In the genomic region with DNA sequence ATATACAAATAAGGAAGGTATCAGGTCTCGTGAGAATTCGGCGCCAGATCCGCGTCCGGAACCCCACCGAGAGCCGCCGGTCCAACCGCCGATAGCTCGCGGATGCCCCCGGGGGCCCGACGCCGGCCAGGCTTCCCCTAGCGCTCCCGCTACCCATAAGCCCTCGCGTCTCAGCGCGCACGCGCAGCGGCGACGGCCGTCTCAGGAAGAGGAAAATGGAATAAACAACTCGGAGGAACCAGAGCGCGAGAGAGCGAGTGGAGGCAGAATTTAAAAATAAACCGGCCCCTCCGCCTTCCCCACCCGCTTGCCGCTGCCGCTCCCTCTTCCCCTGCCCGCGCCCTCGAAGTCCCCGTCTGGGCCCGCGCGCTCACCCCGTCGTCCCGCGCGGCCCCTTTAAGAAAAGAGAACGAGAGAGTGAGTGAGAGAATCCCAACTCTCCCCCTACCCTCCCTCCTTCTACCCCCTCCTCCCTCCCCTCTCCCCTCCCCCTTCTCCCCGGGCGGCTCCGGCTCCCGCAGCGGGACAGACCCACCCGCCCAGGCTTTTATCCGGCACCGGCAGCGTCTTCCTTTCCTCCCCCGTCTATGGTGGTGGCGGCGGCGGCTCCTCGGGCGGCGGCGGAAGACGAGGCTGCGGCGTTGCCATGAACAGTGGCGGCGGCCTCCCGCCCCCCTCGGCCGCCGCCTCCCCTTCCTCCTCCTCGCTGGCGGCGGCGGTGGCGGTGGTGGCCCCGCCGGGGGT, we compare ENCODE assay signal across 1 cellular context.
A peak's percentile ranks its signal among the peaks of the same experiment; 100 is the strongest.
TF ChIP-seq lines count a peak whose summit lies in the region.

TSS of gene PAN3 (plus strand) at position 534 of the 744 bp plus-strand sequence. CDS start at position 647, 113 bp downstream.

TF ChIP-seq in HepG2, 621 proteins besides CTCF, POLR2A, EP300 and RAD21 (continued from another document and continues in another):
- TF ChIP-seq HBP1 (CRISPR knock-in tag; IDR thresholded peaks at IDR 0.05; ENCODE audit: low read depth) = no peak
- TF ChIP-seq ZNF577 (CRISPR knock-in tag; IDR thresholded peaks at IDR 0.05; ENCODE audit: borderline replicate concordance, low read depth) = no peak
- TF ChIP-seq TBL1XR1 (IDR thresholded peaks at IDR 0.05; ENCODE audit: borderline replicate concordance, low read length, partially characterized antibody) = peak; percentile 29
- TF ChIP-seq ZNF441 (CRISPR knock-in tag; IDR thresholded peaks at IDR 0.05; ENCODE audit: borderline replicate concordance) = no peak
- TF ChIP-seq HMG20B (CRISPR knock-in tag; conservative IDR thresholded peaks at IDR 0.05) = no peak
- peak; percentile 90 for TF ChIP-seq ZNF143 (CRISPR knock-in tag; IDR thresholded peaks at IDR 0.05)
- TF ChIP-seq ZBTB39 (CRISPR knock-in tag; IDR thresholded peaks at IDR 0.05) = no peak
- TF ChIP-seq POGZ (CRISPR knock-in tag; IDR thresholded peaks at IDR 0.05) = peak; percentile 60
- TF ChIP-seq KAT8 (CRISPR knock-in tag; IDR thresholded peaks at IDR 0.05) = peak; percentile 70
- TF ChIP-seq ETV6 (CRISPR knock-in tag; conservative IDR thresholded peaks at IDR 0.05) = no peak; the same call in 1 of the 2 replicates
- TF ChIP-seq, protein P1, sequence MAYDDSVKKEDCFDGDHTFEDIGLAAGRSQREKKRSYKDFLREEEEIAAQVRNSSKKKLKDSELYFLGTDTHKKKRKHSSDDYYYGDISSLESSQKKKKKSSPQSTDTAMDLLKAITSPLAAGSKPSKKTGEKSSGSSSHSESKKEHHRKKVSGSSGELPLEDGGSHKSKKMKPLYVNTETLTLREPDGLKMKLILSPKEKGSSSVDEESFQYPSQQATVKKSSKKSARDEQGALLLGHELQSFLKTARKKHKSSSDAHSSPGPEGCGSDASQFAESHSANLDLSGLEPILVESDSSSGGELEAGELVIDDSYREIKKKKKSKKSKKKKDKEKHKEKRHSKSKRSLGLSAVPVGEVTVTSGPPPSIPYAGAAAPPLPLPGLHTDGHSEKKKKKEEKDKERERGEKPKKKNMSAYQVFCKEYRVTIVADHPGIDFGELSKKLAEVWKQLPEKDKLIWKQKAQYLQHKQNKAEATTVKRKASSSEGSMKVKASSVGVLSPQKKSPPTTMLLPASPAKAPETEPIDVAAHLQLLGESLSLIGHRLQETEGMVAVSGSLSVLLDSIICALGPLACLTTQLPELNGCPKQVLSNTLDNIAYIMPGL (CRISPR knock-in tag; IDR thresholded peaks at IDR 0.05; ENCODE audit: borderline replicate concordance in 1 of 2, low read depth in 1 of 2) = peak; percentile 45 to 77; a peak in 2 of 4 replicates
- peak; percentile 63 for TF ChIP-seq DRAP1 (CRISPR knock-in tag; IDR thresholded peaks at IDR 0.05)
- TF ChIP-seq YY1 (IDR thresholded peaks at IDR 0.05; ENCODE audit: insufficient read depth, insufficient replicate concordance, low read depth, low read length) = peak; percentile 38
- TF ChIP-seq ZNF557 (CRISPR knock-in tag; IDR thresholded peaks at IDR 0.05) = no peak
- TF ChIP-seq ISX (CRISPR knock-in tag; conservative IDR thresholded peaks at IDR 0.05) = no peak
- TF ChIP-seq ELF4 (CRISPR knock-in tag; IDR thresholded peaks at IDR 0.05; ENCODE audit: borderline replicate concordance) = no peak
- 0 out of 2 replicates have a peak, but pooled peaks have one; percentile 51 for TF ChIP-seq PCBP1 (IDR thresholded peaks at IDR 0.05; ENCODE audit: borderline replicate concordance, low read depth, low read length)
- peak; percentile 68; the same call in 1 of the 2 replicates for TF ChIP-seq ZNF44 (CRISPR knock-in tag; IDR thresholded peaks at IDR 0.05)
- no peak for TF ChIP-seq RFXANK (CRISPR knock-in tag; IDR thresholded peaks at IDR 0.05)
- TF ChIP-seq, protein P2, sequence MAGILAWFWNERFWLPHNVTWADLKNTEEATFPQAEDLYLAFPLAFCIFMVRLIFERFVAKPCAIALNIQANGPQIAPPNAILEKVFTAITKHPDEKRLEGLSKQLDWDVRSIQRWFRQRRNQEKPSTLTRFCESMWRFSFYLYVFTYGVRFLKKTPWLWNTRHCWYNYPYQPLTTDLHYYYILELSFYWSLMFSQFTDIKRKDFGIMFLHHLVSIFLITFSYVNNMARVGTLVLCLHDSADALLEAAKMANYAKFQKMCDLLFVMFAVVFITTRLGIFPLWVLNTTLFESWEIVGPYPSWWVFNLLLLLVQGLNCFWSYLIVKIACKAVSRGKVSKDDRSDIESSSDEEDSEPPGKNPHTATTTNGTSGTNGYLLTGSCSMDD (CRISPR knock-in tag; IDR thresholded peaks at IDR 0.05) = no peak
- TF ChIP-seq ARNT2 (CRISPR knock-in tag; IDR thresholded peaks at IDR 0.05; ENCODE audit: low read depth) = no peak
- TF ChIP-seq MTA1 (CRISPR knock-in tag; IDR thresholded peaks at IDR 0.05; ENCODE audit: borderline replicate concordance) = no peak
- peak; percentile 51; the same call in 1 of the 2 replicates for TF ChIP-seq ZNF350 (CRISPR knock-in tag; IDR thresholded peaks at IDR 0.05; ENCODE audit: borderline replicate concordance, low read depth)
- no peak for TF ChIP-seq NFYC (CRISPR knock-in tag; IDR thresholded peaks at IDR 0.05)
- TF ChIP-seq MEF2D (CRISPR knock-in tag; IDR thresholded peaks at IDR 0.05) = 0 out of 2 replicates have a peak, but pooled peaks have one; percentile 46
- TF ChIP-seq ZNF431 (CRISPR knock-in tag; IDR thresholded peaks at IDR 0.05; ENCODE audit: borderline replicate concordance, low read depth) = no peak
- no peak for TF ChIP-seq MTF2 (CRISPR knock-in tag; IDR thresholded peaks at IDR 0.05; ENCODE audit: borderline replicate concordance)
- TF ChIP-seq ZNF549 (CRISPR knock-in tag; IDR thresholded peaks at IDR 0.05) = no peak
- no peak for TF ChIP-seq XRCC5 (optimal IDR thresholded peaks at IDR 0.05; ENCODE audit: low read length)
- peak; percentile 58; the same call in 1 of the 2 replicates for TF ChIP-seq ZFX (CRISPR knock-in tag; IDR thresholded peaks at IDR 0.05; ENCODE audit: low read depth)
- no peak for TF ChIP-seq ATF5 (CRISPR knock-in tag; IDR thresholded peaks at IDR 0.05; ENCODE audit: low read depth)
- no peak for TF ChIP-seq STAT5B (CRISPR knock-in tag; IDR thresholded peaks at IDR 0.05)
- no peak for TF ChIP-seq SETDB1 (CRISPR knock-in tag; IDR thresholded peaks at IDR 0.05; ENCODE audit: borderline replicate concordance)
- no peak for TF ChIP-seq ZNF33A (CRISPR knock-in tag; IDR thresholded peaks at IDR 0.05; ENCODE audit: borderline replicate concordance)
- TF ChIP-seq TBX2 (CRISPR knock-in tag; IDR thresholded peaks at IDR 0.05; ENCODE audit: borderline replicate concordance) = no peak
- peak; percentile 83 for TF ChIP-seq RBFOX2 (IDR thresholded peaks at IDR 0.05; ENCODE audit: low read depth, low read length)
- TF ChIP-seq, protein P3, sequence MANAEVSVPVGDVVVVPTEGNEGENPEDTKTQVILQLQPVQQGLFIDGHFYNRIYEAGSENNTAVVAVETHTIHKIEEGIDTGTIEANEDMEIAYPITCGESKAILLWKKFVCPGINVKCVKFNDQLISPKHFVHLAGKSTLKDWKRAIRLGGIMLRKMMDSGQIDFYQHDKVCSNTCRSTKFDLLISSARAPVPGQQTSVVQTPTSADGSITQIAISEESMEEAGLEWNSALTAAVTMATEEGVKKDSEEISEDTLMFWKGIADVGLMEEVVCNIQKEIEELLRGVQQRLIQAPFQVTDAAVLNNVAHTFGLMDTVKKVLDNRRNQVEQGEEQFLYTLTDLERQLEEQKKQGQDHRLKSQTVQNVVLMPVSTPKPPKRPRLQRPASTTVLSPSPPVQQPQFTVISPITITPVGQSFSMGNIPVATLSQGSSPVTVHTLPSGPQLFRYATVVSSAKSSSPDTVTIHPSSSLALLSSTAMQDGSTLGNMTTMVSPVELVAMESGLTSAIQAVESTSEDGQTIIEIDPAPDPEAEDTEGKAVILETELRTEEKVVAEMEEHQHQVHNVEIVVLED (CRISPR knock-in tag; IDR thresholded peaks at IDR 0.05; ENCODE audit: borderline replicate concordance) = peak; percentile 65; the same call in 1 of the 2 replicates
- TF ChIP-seq KDM5A (IDR thresholded peaks at IDR 0.05; ENCODE audit: borderline replicate concordance, low read length) = no peak; the same call in 1 of the 2 replicates
- peak; percentile 52; the same call in 1 of the 2 replicates for TF ChIP-seq MYC (CRISPR knock-in tag; IDR thresholded peaks at IDR 0.05; ENCODE audit: borderline replicate concordance)
- no peak for TF ChIP-seq ZNF20 (CRISPR knock-in tag; IDR thresholded peaks at IDR 0.05)
- TF ChIP-seq ATF7-NPFF (CRISPR knock-in tag; IDR thresholded peaks at IDR 0.05; ENCODE audit: low read depth) = peak; percentile 13; the same call in 1 of the 2 replicates
- no peak for TF ChIP-seq CREB1 (IDR thresholded peaks at IDR 0.05)
- TF ChIP-seq CREB1 (CRISPR knock-in tag; IDR thresholded peaks at IDR 0.05) = no peak
- no peak for TF ChIP-seq GTF2F1 (IDR thresholded peaks at IDR 0.05; ENCODE audit: low read length)
- no peak for TF ChIP-seq NBN (conservative IDR thresholded peaks at IDR 0.05)
- 0 out of 2 replicates have a peak, but pooled peaks have one; percentile 13 for TF ChIP-seq ISL2 (CRISPR knock-in tag; IDR thresholded peaks at IDR 0.05)
- 0 out of 2 replicates have a peak, but pooled peaks have one; percentile 13 for TF ChIP-seq MXD4 (CRISPR knock-in tag; IDR thresholded peaks at IDR 0.05)
- TF ChIP-seq, protein P4, sequence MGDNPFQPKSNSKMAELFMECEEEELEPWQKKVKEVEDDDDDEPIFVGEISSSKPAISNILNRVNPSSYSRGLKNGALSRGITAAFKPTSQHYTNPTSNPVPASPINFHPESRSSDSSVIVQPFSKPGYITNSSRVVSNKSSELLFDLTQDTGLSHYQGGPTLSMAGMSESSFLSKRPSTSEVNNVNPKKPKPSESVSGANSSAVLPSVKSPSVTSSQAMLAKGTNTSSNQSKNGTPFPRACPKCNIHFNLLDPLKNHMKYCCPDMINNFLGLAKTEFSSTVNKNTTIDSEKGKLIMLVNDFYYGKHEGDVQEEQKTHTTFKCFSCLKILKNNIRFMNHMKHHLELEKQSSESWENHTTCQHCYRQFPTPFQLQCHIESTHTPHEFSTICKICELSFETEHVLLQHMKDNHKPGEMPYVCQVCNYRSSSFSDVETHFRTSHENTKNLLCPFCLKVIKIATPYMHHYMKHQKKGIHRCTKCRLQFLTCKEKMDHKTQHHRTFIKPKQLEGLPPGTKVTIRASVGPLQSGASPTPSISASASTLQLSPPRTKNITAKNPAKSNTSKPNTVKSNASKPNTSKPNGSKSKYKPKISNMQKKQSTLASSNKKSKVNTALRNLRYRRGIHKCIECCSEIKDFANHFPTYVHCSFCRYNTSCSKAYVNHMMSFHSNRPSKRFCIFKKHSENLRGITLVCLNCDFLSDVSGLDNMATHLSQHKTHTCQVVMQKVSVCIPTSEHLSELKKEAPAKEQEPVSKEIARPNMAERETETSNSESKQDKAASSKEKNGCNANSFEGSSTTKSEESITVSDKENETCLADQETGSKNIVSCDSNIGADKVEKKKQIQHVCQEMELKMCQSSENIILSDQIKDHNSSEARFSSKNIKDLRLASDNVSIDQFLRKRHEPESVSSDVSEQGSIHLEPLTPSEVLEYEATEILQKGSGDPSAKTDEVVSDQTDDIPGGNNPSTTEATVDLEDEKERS (CRISPR knock-in tag; IDR thresholded peaks at IDR 0.05) = no peak
- TF ChIP-seq ATAD3A (CRISPR knock-in tag; IDR thresholded peaks at IDR 0.05) = no peak
